Comparison of ENCODE assay signal across 8 cellular contexts in the genomic region with DNA sequence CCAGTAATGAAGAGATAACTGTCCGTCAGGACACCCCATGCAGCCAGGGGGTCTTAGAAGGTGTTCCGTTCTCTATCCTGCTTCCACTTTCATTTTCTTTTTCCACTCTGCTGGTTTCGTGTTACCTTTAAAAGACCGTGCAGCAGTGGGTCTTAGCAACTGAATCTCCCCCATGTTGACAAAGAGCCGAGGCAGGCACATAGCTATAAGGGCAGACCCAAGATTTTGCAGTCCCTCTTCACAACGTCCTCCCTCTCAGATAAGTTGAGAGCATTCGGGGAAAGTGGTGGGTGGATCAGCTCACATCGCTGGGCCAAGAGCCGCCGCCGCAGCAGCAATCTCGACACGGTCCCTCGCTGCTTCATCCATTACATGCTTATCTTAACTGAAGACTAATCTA.
DNase-seq lines count a peak whose midpoint lies in the region; ATAC-seq and TF ChIP-seq lines count a peak whose summit lies in the region.

No MANE protein-coding gene starts in this region.

- no peak overlapping the region for H3K27ac ChIP-seq in CD4-positive, alpha-beta T cell (ENCODE audit: low read depth, low read length)
- no peak overlapping the region for H3K27ac ChIP-seq in effector memory CD4-positive, alpha-beta T cell (ENCODE audit: insufficient read depth, low read length, poor library complexity, severe bottlenecking)

- H3K9ac ChIP-seq in mucosa of stomach (ENCODE audit: low read length), result peak overlapping the region; percentile 67

- POLR2A ChIA-PET in CD4-positive, alpha-beta T cell (lab: Charles Lee), result interaction anchor here (0.6 kb wide), 1 partner anchor 382 kb away, joined by 3 read pairs; no protein-coding TSS in a partner anchor

- no peaks in the 10 kb centered on the region for H3K27me3 ChIP-seq in CD4-positive, alpha-beta T cell (ENCODE audit: control insufficient read depth, insufficient read depth, low read length)
- H3K27me3 ChIP-seq in effector memory CD4-positive, alpha-beta T cell (replicated peaks; ENCODE audit: control insufficient read depth, insufficient read depth, low read length, poor library complexity, severe bottlenecking), result no peaks in the 10 kb centered on the region
- no peaks in the 10 kb centered on the region for H3K27me3 ChIP-seq in mucosa of stomach (ENCODE audit: control insufficient read depth, insufficient read depth, low read length)

- CTCF ChIA-PET in CD4-positive, alpha-beta T cell (lab: Charles Lee), result interaction anchor here (1.6 kb wide), 1 partner anchor 9 kb away, joined by 5 read pairs; no protein-coding TSS in a partner anchor

- peak overlapping the region; percentile 3 for H3K4me3 ChIP-seq in effector memory CD4-positive, alpha-beta T cell (ENCODE audit: insufficient read depth, low read depth, low read length, poor library complexity, severe bottlenecking)
- H3K4me3 ChIP-seq in mucosa of stomach (ENCODE audit: low read length), result peak overlapping the region; percentile 65

- H3K4me1 ChIP-seq in effector memory CD4-positive, alpha-beta T cell (ENCODE audit: control insufficient read depth, insufficient read depth, low read length, poor library complexity, severe bottlenecking), result no peaks in the 10 kb centered on the region
- H3K4me1 ChIP-seq in mucosa of stomach (ENCODE audit: control insufficient read depth, insufficient read depth, low read length), result peaks cover 49% of the 10 kb centered on the region

- TF ChIP-seq CTCF in CD4-positive, alpha-beta T cell (IDR thresholded peaks at IDR 0.05), result no peak

- peak overlapping the region; percentile 59 for H3K27ac Mint-ChIP-seq in CD4-positive, alpha-beta T cell

- no peaks in the 10 kb centered on the region for H3K27me3 Mint-ChIP-seq in CD4-positive, alpha-beta T cell

- no peaks in the 10 kb centered on the region for H3K36me3 Mint-ChIP-seq in CD4-positive, alpha-beta T cell (ENCODE audit: low read depth)

- ATAC-seq in CD4-positive, alpha-beta T cell (ENCODE audit: poor library complexity), result no peak
- no peak for ATAC-seq in HG03135 (IDR thresholded peaks at IDR 0.05; ENCODE audit: unreplicated experiment)

- no peaks in the 10 kb centered on the region for H3K9me3 Mint-ChIP-seq in CD4-positive, alpha-beta T cell

- no peak for DNase-seq in CD4-positive, alpha-beta T cell
- DNase-seq in NCI-H2029 (lab: John Stamatoyannopoulos, UW) (peak; percentile 49), germinal center (ENCODE audit: low spot score) (no peak), CD1c-positive myeloid dendritic cell (ENCODE audit: extremely low spot score) (no peak), NCI-H1930 (lab: John Stamatoyannopoulos, UW) (no peak)
- DNase-seq in effector memory CD4-positive, alpha-beta T cell, result no peak

- no peaks in the 10 kb centered on the region for H3K4me1 Mint-ChIP-seq in CD4-positive, alpha-beta T cell (ENCODE audit: low read depth)

- H3K9me3 ChIP-seq in CD4-positive, alpha-beta T cell (ENCODE audit: control insufficient read depth, low read length), result no peaks in the 10 kb centered on the region
- no peaks in the 10 kb centered on the region for H3K9me3 ChIP-seq in effector memory CD4-positive, alpha-beta T cell (ENCODE audit: control insufficient read depth, low read length)
- H3K9me3 ChIP-seq in mucosa of stomach (ENCODE audit: control insufficient read depth, low read length), result no peaks in the 10 kb centered on the region

- H3K4me3 Mint-ChIP-seq in CD4-positive, alpha-beta T cell, result peak overlapping the region; percentile 79

- intact Hi-C loops in CD4-positive, alpha-beta T cell (cut with DNase I, micrococcal nuclease), result no loop called here

- no peaks in the 10 kb centered on the region for H3K36me3 ChIP-seq in effector memory CD4-positive, alpha-beta T cell (ENCODE audit: control insufficient read depth, insufficient read depth, low read length)
- no peaks in the 10 kb centered on the region for H3K36me3 ChIP-seq in mucosa of stomach (ENCODE audit: control insufficient read depth, insufficient read depth, low read length)
